Comparison of ENCODE assay signal across 1 cellular context in genomic region chr1:1675218-1675617, GRCh38. TPM values are rescaled to one million over a fixed set of nuclear protein-coding genes. Genes with fewer than 3 reads are reported as not detected.
"Had no signal": no experiment of that assay in that cellular context is flagged by ENCODE, and none has a peak within 500 bp of the region (broad histone marks: within the 10 kb centered on the region; RNA-seq: fewer than 3 reads in every experiment).

No MANE protein-coding gene starts in this region.

RNA-seq across cellular contexts. Expression of gene MMP23B, which starts 43.2 kb away (rescaled TPM):
- polyA plus RNA-seq: naive thymus-derived CD4-positive, alpha-beta T cell had no signal
